In the genomic region with DNA sequence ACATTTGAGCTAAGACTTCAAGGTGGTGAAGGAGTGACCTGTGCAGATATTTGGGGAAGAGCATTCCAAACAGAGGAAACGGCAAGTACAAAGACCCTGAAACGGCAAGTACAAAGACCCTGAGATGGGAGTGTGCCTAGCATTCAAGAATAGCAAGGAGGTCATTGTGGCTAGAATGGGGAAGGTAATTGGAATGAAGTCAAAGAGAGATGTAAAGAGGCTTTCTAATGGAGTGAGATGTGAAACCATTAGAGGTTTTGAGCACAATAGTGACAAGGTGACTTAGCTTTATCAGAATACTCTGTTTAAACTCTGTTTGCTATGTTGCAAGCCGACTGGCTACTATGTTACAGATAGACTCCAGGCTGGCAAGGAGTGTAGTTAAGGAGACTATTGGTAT, we compare ENCODE assay signal across 1 cellular context.
TF ChIP-seq lines count a peak whose summit lies in the region.

No MANE protein-coding gene starts in this region.

TF ChIP-seq in GM23338, 12 proteins besides CTCF, POLR2A, EP300 and RAD21 (continued from another document):
- TF ChIP-seq, protein P1, sequence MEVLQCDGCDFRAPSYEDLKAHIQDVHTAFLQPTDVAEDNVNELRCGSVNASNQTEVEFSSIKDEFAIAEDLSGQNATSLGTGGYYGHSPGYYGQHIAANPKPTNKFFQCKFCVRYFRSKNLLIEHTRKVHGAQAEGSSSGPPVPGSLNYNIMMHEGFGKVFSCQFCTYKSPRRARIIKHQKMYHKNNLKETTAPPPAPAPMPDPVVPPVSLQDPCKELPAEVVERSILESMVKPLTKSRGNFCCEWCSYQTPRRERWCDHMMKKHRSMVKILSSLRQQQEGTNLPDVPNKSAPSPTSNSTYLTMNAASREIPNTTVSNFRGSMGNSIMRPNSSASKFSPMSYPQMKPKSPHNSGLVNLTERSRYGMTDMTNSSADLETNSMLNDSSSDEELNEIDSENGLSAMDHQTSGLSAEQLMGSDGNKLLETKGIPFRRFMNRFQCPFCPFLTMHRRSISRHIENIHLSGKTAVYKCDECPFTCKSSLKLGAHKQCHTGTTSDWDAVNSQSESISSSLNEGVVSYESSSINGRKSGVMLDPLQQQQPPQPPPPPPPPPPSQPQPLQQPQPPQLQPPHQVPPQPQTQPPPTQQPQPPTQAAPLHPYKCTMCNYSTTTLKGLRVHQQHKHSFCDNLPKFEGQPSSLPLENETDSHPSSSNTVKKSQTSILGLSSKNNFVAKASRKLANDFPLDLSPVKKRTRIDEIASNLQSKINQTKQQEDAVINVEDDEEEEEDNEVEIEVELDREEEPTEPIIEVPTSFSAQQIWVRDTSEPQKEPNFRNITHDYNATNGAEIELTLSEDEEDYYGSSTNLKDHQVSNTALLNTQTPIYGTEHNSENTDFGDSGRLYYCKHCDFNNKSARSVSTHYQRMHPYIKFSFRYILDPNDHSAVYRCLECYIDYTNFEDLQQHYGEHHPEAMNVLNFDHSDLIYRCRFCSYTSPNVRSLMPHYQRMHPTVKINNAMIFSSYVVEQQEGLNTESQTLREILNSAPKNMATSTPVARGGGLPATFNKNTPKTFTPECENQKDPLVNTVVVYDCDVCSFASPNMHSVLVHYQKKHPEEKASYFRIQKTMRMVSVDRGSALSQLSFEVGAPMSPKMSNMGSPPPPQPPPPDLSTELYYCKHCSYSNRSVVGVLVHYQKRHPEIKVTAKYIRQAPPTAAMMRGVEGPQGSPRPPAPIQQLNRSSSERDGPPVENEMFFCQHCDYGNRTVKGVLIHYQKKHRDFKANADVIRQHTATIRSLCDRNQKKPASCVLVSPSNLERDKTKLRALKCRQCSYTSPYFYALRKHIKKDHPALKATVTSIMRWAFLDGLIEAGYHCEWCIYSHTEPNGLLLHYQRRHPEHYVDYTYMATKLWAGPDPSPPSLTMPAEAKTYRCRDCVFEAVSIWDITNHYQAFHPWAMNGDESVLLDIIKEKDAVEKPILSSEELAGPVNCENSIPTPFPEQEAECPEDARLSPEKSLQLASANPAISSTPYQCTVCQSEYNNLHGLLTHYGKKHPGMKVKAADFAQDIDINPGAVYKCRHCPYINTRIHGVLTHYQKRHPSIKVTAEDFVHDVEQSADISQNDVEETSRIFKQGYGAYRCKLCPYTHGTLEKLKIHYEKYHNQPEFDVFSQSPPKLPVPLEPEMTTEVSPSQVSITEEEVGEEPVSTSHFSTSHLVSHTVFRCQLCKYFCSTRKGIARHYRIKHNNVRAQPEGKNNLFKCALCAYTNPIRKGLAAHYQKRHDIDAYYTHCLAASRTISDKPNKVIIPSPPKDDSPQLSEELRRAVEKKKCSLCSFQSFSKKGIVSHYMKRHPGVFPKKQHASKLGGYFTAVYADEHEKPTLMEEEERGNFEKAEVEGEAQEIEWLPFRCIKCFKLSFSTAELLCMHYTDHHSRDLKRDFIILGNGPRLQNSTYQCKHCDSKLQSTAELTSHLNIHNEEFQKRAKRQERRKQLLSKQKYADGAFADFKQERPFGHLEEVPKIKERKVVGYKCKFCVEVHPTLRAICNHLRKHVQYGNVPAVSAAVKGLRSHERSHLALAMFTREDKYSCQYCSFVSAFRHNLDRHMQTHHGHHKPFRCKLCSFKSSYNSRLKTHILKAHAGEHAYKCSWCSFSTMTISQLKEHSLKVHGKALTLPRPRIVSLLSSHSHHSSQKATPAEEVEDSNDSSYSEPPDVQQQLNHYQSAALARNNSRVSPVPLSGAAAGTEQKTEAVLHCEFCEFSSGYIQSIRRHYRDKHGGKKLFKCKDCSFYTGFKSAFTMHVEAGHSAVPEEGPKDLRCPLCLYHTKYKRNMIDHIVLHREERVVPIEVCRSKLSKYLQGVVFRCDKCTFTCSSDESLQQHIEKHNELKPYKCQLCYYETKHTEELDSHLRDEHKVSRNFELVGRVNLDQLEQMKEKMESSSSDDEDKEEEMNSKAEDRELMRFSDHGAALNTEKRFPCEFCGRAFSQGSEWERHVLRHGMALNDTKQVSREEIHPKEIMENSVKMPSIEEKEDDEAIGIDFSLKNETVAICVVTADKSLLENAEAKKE (CRISPR knock-in tag; IDR thresholded peaks at IDR 0.05) = no peak
- TF ChIP-seq CREB1 (CRISPR knock-in tag; IDR thresholded peaks at IDR 0.05; ENCODE audit: low read depth) = no peak
- TF ChIP-seq, protein P2, sequence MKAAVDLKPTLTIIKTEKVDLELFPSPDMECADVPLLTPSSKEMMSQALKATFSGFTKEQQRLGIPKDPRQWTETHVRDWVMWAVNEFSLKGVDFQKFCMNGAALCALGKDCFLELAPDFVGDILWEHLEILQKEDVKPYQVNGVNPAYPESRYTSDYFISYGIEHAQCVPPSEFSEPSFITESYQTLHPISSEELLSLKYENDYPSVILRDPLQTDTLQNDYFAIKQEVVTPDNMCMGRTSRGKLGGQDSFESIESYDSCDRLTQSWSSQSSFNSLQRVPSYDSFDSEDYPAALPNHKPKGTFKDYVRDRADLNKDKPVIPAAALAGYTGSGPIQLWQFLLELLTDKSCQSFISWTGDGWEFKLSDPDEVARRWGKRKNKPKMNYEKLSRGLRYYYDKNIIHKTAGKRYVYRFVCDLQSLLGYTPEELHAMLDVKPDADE (IDR thresholded peaks at IDR 0.05) = no peak
